In genomic region chr11:67288452-67289225, GRCh38 we compare ENCODE assay signal across 8 cellular contexts. TPM values are rescaled to one million over a fixed set of nuclear protein-coding genes. Genes with fewer than 3 reads are reported as not detected.
DNase-seq lines count a peak whose midpoint lies in the region; FAIRE-seq and TF ChIP-seq lines count a peak whose summit lies in the region.

No MANE protein-coding gene starts in this region.

- H3K4me3 ChIP-seq in LNCaP clone FGC (ENCODE audit: low read depth, low read length), result peak overlapping the region; percentile 78

- TF ChIP-seq CTCF in LNCaP clone FGC (IDR thresholded peaks at IDR 0.05; ENCODE audit: control insufficient read depth, extremely low read depth, insufficient read depth), result peak; percentile 19; the same call in 1 of the 2 replicates

- DNase-seq in GDM1 (lab: John Stamatoyannopoulos, UW) (peak; percentile 94), H4 (ENCODE audit: low spot score) (peak; percentile 88), LNCaP clone FGC (ENCODE audit: low read depth) (no peak), SHP77 treated with DMSO at 0.1 percent for 48 hours (lab: John Stamatoyannopoulos, UW) (peak; percentile 80), frontal cortex (ENCODE audit: low spot score in 2 of 2) (peak; percentile 66 to 75), non-pigmented ciliary epithelial cell (ENCODE audit: low read depth) (peak; percentile 50), superior temporal gyrus (ENCODE audit: extremely low spot score) (peak; percentile 73)
- peak; percentile 60 to 89 (median 72) for DNase-seq in activated naive CD4-positive, alpha-beta T cell (lab: John Stamatoyannopoulos, UW)

- no peak for FAIRE-seq in frontal cortex (lab: Jason Lieb, UNC)

RNA-seq across cellular contexts. Expression of gene ANKRD13D, which starts 0.5 kb away (rescaled TPM):
- 5.6 and 6.1 TPM in 2 replicates for total RNA-seq in H4 (2014; rRNA removed; shearing (Covaris generic))
- total RNA-seq in frontal cortex, result 55.8 TPM

RNA-seq across cellular contexts. Expression of gene SSH3, which starts 14.7 kb away (rescaled TPM):
- total RNA-seq in H4 (2014; rRNA removed; shearing (Covaris generic)), result 6.5 and 8.5 TPM in 2 replicates
- total RNA-seq in frontal cortex, result 2.0 TPM

RNA-seq across cellular contexts. Expression of gene GRK2, which starts 22.4 kb away (rescaled TPM):
- 15.2 and 16.3 TPM in 2 replicates for total RNA-seq in H4 (2014; rRNA removed; shearing (Covaris generic))
- 46.9 TPM for total RNA-seq in frontal cortex
